In the genomic region with DNA sequence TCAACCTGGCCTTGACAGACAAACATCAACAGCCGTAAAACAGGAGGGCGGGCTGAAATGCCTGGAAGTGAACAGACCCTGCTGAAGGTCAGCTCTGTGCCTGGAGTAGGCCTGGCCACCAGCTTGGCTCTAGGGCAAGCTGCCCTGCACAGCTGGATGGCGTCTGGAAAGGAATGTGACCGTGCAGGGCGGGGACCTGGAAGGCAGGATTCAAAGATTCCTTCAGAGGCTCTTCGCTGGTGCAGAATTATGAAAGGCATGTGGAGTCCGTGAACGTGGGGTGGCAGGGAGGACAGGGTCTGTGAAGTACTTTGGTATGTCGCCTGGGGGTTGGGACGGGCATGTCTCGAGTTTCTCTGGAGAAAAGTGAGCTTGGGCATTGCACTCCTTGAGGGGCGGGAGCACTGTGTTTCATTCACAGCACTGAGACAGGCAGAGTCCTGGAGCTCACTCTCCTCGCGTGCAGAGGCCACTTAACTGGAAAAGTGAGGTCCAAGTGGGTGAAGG, we compare ENCODE assay signal across 9 cellular contexts. TPM values are rescaled to one million over a fixed set of nuclear protein-coding genes. Genes with fewer than 3 reads are reported as not detected.
A peak's percentile ranks its signal among the peaks of the same experiment; 100 is the strongest.
DNase-seq lines count a peak whose midpoint lies in the region; ATAC-seq, FAIRE-seq and TF ChIP-seq lines count a peak whose summit lies in the region.
"Had no signal": no experiment of that assay in that cellular context is flagged by ENCODE, and none has a peak within 500 bp of the region (broad histone marks: within the 10 kb centered on the region; RNA-seq: fewer than 3 reads in every experiment).

No MANE protein-coding gene starts in this region.

- in situ Hi-C loops in brain microvascular endothelial cell (cut with HindIII; ENCODE audit: low pct_ligation_motif_present, low sequenced_read_pairs), result no loop called here

- H3K4me3 ChIP-seq in brain microvascular endothelial cell (ENCODE audit: low read depth, low read length) (peak overlapping the region; percentile 97), lower lobe of right lung (peak overlapping the region; percentile 97), tibial nerve (peak overlapping the region; percentile 67 to 99 (median 80))

- TF ChIP-seq CTCF in brain microvascular endothelial cell (IDR thresholded peaks at IDR 0.05; ENCODE audit: low read depth, low read length, missing control alignments) (no peak), lower lobe of right lung (IDR thresholded peaks at IDR 0.05) (no peak), tibial nerve (IDR thresholded peaks at IDR 0.05) (no peak)

- TF ChIP-seq POLR2A in tibial nerve (IDR thresholded peaks at IDR 0.05), result no peak

- 14 to 16% methylated on average over 14 of the region's 14 CpGs for WGBS in tibial nerve, 2 donors

- H3K27ac ChIP-seq in brain microvascular endothelial cell (no peak overlapping the region), lower lobe of right lung (peak overlapping the region; percentile 91), tibial nerve (peak overlapping the region; percentile 38 to 98 (median 91))

- peak; percentile 39 to 40 for ATAC-seq in lower lobe of right lung
- ATAC-seq in HG02981 (IDR thresholded peaks at IDR 0.05; ENCODE audit: unreplicated experiment), result no peak
- no peak for ATAC-seq in GM21619 (IDR thresholded peaks at IDR 0.05; ENCODE audit: unreplicated experiment)

- intact Hi-C loops in lower lobe of right lung (cut with DNase I), result no loop called here

- H3K9me3 ChIP-seq in lower lobe of right lung (no peaks in the 10 kb centered on the region), tibial nerve (no peaks in the 10 kb centered on the region)

- H3K36me3 ChIP-seq in brain microvascular endothelial cell (replicated peaks) (peaks cover 17% of the 10 kb centered on the region), lower lobe of right lung (peaks cover 26% of the 10 kb centered on the region), tibial nerve (peaks cover 0 to 18% (median 0%) of the 10 kb centered on the region in 3 donors)

- peak in 1 of 2 donors; percentile 7 for TF ChIP-seq EP300 in tibial nerve (IDR thresholded peaks at IDR 0.05)

- no peak for FAIRE-seq in HTR-8/SVneo (lab: Jason Lieb, UNC)

- DNase-seq in AG08396 (ENCODE audit: low spot score) (peak; percentile 72), HTR-8/SVneo (ENCODE audit: insufficient read length, low spot score) (peak; percentile 38), brain microvascular endothelial cell (peak; percentile 29), lower lobe of right lung (peak; percentile 83), tibial nerve (ENCODE audit: low spot score in 2 of 2) (no peak), NOMO-1 treated with DMSO at 0.1 percent for 48 hours (lab: John Stamatoyannopoulos, UW; ENCODE audit: unreplicated experiment) (no peak)

- H3K4me1 ChIP-seq in lower lobe of right lung (peaks cover 84% of the 10 kb centered on the region), tibial nerve (peaks cover 3 to 86% (median 68%) of the 10 kb centered on the region in 4 donors)

- no peaks in the 10 kb centered on the region for H3K27me3 ChIP-seq in brain microvascular endothelial cell (replicated peaks)
- no peaks in the 10 kb centered on the region for H3K27me3 ChIP-seq in lower lobe of right lung (ENCODE audit: low read depth)
- H3K27me3 ChIP-seq in tibial nerve, result no peaks in the 10 kb centered on the region

RNA-seq across cellular contexts. Expression of a gene that starts 1.5 kb away (rescaled TPM):
- total RNA-seq in lower lobe of right lung (73.4 TPM), tibial nerve (10 to 100 TPM; 35.2 to 93.9 (median 42.6) TPM)

RNA-seq across cellular contexts. Expression of a gene that starts 32.4 kb away (rescaled TPM):
- total RNA-seq in lower lobe of right lung (16.3 TPM), tibial nerve (under 1 TPM in 3 of 4 donors, not detected in 1; under 0.01 to 0.30 (median 0.21) TPM)

RNA-seq across cellular contexts. Expression of a gene that starts 40.1 kb away (rescaled TPM):
- total RNA-seq in lower lobe of right lung (21.7 TPM), tibial nerve (10 to 100 TPM; 33.0 to 93.6 (median 45.8) TPM)

RNA-seq across cellular contexts. Expression of a gene that starts 47.6 kb away (rescaled TPM):
- 23.9 TPM for total RNA-seq in lower lobe of right lung
- total RNA-seq in tibial nerve, result 10 to 100 TPM; 10.7 to 21.4 (median 20.2) TPM

RNA-seq across cellular contexts. Expression of a gene that starts 58.8 kb away (rescaled TPM):
- total RNA-seq in lower lobe of right lung (not detected), tibial nerve (not detected)
- total RNA-seq: pulmonary artery endothelial cell had no signal

Comparison
In these comparisons a context has a peak if more than half of its experiments do, and no peak if none do; other contexts are left out.
1. DNase-seq: peak in AG08396 (single experiment), HTR-8/SVneo (single experiment), brain microvascular endothelial cell (single experiment) and lower lobe of right lung (single experiment); none in tibial nerve (0 of 2) and NOMO-1 treated with DMSO at 0.1 percent for 48 hours (single experiment).
2. ATAC-seq: peak in lower lobe of right lung (2 of 2); none in HG02981 (single experiment) and GM21619 (single experiment).
3. RNA of a gene that starts 32.4 kb away (total RNA-seq): 16.3 TPM in lower lobe of right lung (single experiment); under 0.01 to 0.30 TPM in tibial nerve; every median in the first group is over 10 times any median in the second.
4. Peak in every context shown above with its lines, with median percentiles within 50 percentile points of each other: H3K4me3 ChIP-seq.